Comparison of ENCODE assay signal across 11 cellular contexts in genomic region chr1:91572044-91572443, GRCh38.
DNase-seq lines count a peak whose midpoint lies in the region; ATAC-seq and TF ChIP-seq lines count a peak whose summit lies in the region.
"Had no signal": no experiment of that assay in that cellular context is flagged by ENCODE, and none has a peak within 500 bp of the region (broad histone marks: within the 10 kb centered on the region; RNA-seq: fewer than 3 reads in every experiment).

No MANE protein-coding gene starts in this region.

- POLR2A ChIA-PET in naive thymus-derived CD4-positive, alpha-beta T cell (lab: Charles Lee) = interaction anchor here (1.3 kb wide), 1 partner anchor 10 kb away, joined by 4 read pairs; no protein-coding TSS in a partner anchor

- 75% methylated on average over 10 of the region's 10 CpGs for WGBS in mammary epithelial cell (ENCODE audit: low coverage, missing lambda C conversion rate)

- H3K4me1 Mint-ChIP-seq in naive thymus-derived CD4-positive, alpha-beta T cell = peaks cover 18 to 39% (median 27%) of the 10 kb centered on the region in 7 donors
- H3K4me1 Mint-ChIP-seq in endothelial cell (ENCODE audit: unreplicated experiment) = peaks cover 26% of the 10 kb centered on the region

- dilution Hi-C loops in mammary epithelial cell (cut with HindIII; ENCODE audit: low sequenced_read_pairs) = no loop called here

- ATAC-seq in GM18861 (IDR thresholded peaks at IDR 0.05; ENCODE audit: unreplicated experiment) (peak; percentile 87), GM21723 (IDR thresholded peaks at IDR 0.05; ENCODE audit: unreplicated experiment) (peak; percentile 88), HG03469 (IDR thresholded peaks at IDR 0.05; ENCODE audit: unreplicated experiment) (peak; percentile 70), mucosa of descending colon (no peak)
- ATAC-seq in naive thymus-derived CD4-positive, alpha-beta T cell = peak; percentile 67
- ATAC-seq: left colon, T-cell had no signal

- H3K27me3 Mint-ChIP-seq in naive thymus-derived CD4-positive, alpha-beta T cell = peaks cover 0 to 12% (median 0%) of the 10 kb centered on the region in 5 donors
- peaks cover 4% of the 10 kb centered on the region for H3K27me3 Mint-ChIP-seq in endothelial cell (ENCODE audit: unreplicated experiment)
- H3K27me3 Mint-ChIP-seq: T-cell had no signal

- intact Hi-C loops in naive thymus-derived CD4-positive, alpha-beta T cell (cut with micrococcal nuclease) = no loop called here
- intact Hi-C loops in mammary epithelial cell (cut with micrococcal nuclease) = no loop called here
- intact Hi-C loops in mucosa of descending colon (cut with DNase I, micrococcal nuclease) = no loop called here

- H3K27me3 ChIP-seq in naive thymus-derived CD4-positive, alpha-beta T cell (ENCODE audit: control insufficient read depth in 2 of 2, insufficient read depth in 2 of 2, low read length in 2 of 2) = no peaks in the 10 kb centered on the region
- H3K27me3 ChIP-seq in mammary epithelial cell (ENCODE audit: insufficient read depth, low read length) = no peaks in the 10 kb centered on the region
- H3K27me3 ChIP-seq: spleen had no signal

- no peak overlapping the region for H2AFZ ChIP-seq in mammary epithelial cell (ENCODE audit: low read depth, low read length)

- no peaks in the 10 kb centered on the region for H3K9me3 ChIP-seq in naive thymus-derived CD4-positive, alpha-beta T cell (ENCODE audit: control insufficient read depth in 2 of 3, low read length in 3 of 3)
- no peaks in the 10 kb centered on the region for H3K9me3 ChIP-seq in mammary epithelial cell (replicated peaks; ENCODE audit: insufficient read depth, low read length)
- H3K9me3 ChIP-seq in mucosa of descending colon = no peaks in the 10 kb centered on the region
- H3K9me3 ChIP-seq: spleen had no signal

- peaks cover 11 to 16% of the 10 kb centered on the region in 2 donors for H3K4me1 ChIP-seq in naive thymus-derived CD4-positive, alpha-beta T cell (ENCODE audit: control insufficient read depth in 2 of 2, insufficient read depth in 2 of 2, low read length in 2 of 2)
- H3K4me1 ChIP-seq in mammary epithelial cell (ENCODE audit: insufficient read depth, low read length) (peaks cover 13% of the 10 kb centered on the region), mucosa of descending colon (ENCODE audit: low read depth) (peaks cover 9% of the 10 kb centered on the region)

- no peak overlapping the region for H3K27ac ChIP-seq in naive thymus-derived CD4-positive, alpha-beta T cell (ENCODE audit: low read depth, low read length)
- H3K27ac ChIP-seq in mammary epithelial cell (ENCODE audit: insufficient read depth, low read depth, low read length) = no peak overlapping the region

- no peaks in the 10 kb centered on the region for H3K36me3 ChIP-seq in naive thymus-derived CD4-positive, alpha-beta T cell (ENCODE audit: control insufficient read depth in 2 of 3, insufficient read depth in 3 of 3, low read length in 3 of 3)
- H3K36me3 ChIP-seq in mammary epithelial cell (ENCODE audit: insufficient read depth, low read length) (no peaks in the 10 kb centered on the region), mucosa of descending colon (ENCODE audit: low read depth) (no peaks in the 10 kb centered on the region)
- H3K36me3 ChIP-seq: spleen had no signal

- H3K27ac Mint-ChIP-seq in naive thymus-derived CD4-positive, alpha-beta T cell = peak overlapping the region in 1 of 9 donors; percentile 81
- H3K27ac Mint-ChIP-seq in endothelial cell (ENCODE audit: unreplicated experiment) = no peak overlapping the region
- H3K27ac Mint-ChIP-seq: T-cell had no signal

- no peak overlapping the region for H3K9ac ChIP-seq in mammary epithelial cell (ENCODE audit: insufficient read depth, low read length)

- CTCF ChIA-PET in naive thymus-derived CD4-positive, alpha-beta T cell (lab: Charles Lee) = interaction anchor here (1.1 kb wide), 1 partner anchor 14 kb away, joined by 5 read pairs; no protein-coding TSS in a partner anchor
- CTCF ChIA-PET in mammary epithelial cell (lab: Charles Lee; ENCODE audit: low non-redundant PET) = no interaction called here

- no TSS peak for BruUV-seq in mammary epithelial cell (replicated peaks; lab: Mats Ljungman, UMichigan)

- DNase-seq in naive thymus-derived CD4-positive, alpha-beta T cell = no peak
- DNase-seq in endothelial cell (ENCODE audit: low spot score) (no peak), mammary epithelial cell (no peak), mucosa of descending colon (no peak), NCI-H2171 (lab: John Stamatoyannopoulos, UW) (no peak)
- DNase-seq: left colon, spleen had no signal

- H4K20me1 ChIP-seq in mammary epithelial cell (ENCODE audit: insufficient read depth, low read length) = no peaks in the 10 kb centered on the region

- in situ Hi-C loops in mammary epithelial cell (cut with MboI; ENCODE audit: low sequenced_read_pairs in 2 of 2) = no loop called here

- TF ChIP-seq CTCF in endothelial cell (IDR thresholded peaks at IDR 0.05; ENCODE audit: unreplicated experiment) (no peak), mammary epithelial cell (conservative IDR thresholded peaks at IDR 0.05 in 1 of 2, IDR thresholded peaks at IDR 0.05 in 1 of 2; ENCODE audit: extremely low read depth in 1 of 2, insufficient read depth in 1 of 2, low read depth in 1 of 2, low read length in 2 of 2) (no peak), mucosa of descending colon (IDR thresholded peaks at IDR 0.05) (no peak)

- no peak overlapping the region for H3K4me2 ChIP-seq in mammary epithelial cell (ENCODE audit: insufficient read depth, low read depth, low read length)

- H3K9me3 Mint-ChIP-seq in naive thymus-derived CD4-positive, alpha-beta T cell = peaks cover 0 to 2% (median 0%) of the 10 kb centered on the region in 11 donors
- H3K9me3 Mint-ChIP-seq in endothelial cell (ENCODE audit: unreplicated experiment) = no peaks in the 10 kb centered on the region
- H3K9me3 Mint-ChIP-seq: T-cell had no signal

- H3K36me3 Mint-ChIP-seq in naive thymus-derived CD4-positive, alpha-beta T cell = peaks cover 0 to 6% (median 0%) of the 10 kb centered on the region in 5 donors
- H3K36me3 Mint-ChIP-seq in endothelial cell (ENCODE audit: low read depth, unreplicated experiment) = peaks cover 5% of the 10 kb centered on the region
- H3K36me3 Mint-ChIP-seq: T-cell had no signal

- no peaks in the 10 kb centered on the region for H3K79me2 ChIP-seq in mammary epithelial cell (ENCODE audit: insufficient read depth, low read length)

- H3K4me3 Mint-ChIP-seq in naive thymus-derived CD4-positive, alpha-beta T cell = no peak overlapping the region
- H3K4me3 Mint-ChIP-seq in endothelial cell (ENCODE audit: unreplicated experiment) = no peak overlapping the region
- H3K4me3 Mint-ChIP-seq: T-cell had no signal

- H3K4me3 ChIP-seq in naive thymus-derived CD4-positive, alpha-beta T cell (ENCODE audit: low read length) = no peak overlapping the region
- H3K4me3 ChIP-seq in mammary epithelial cell (replicated peaks in 1 of 3; ENCODE audit: insufficient read depth in 1 of 3, low read depth in 2 of 3, low read length in 3 of 3) = no peak overlapping the region
- no peak overlapping the region for H3K4me3 ChIP-seq in mucosa of descending colon
